Comparison of ENCODE assay signal across 1 cellular context in genomic region chr9:95008151-95008771, GRCh38.
TF ChIP-seq lines count a peak whose summit lies in the region.

No MANE protein-coding gene starts in this region.

TF ChIP-seq in HepG2, 621 proteins besides CTCF, POLR2A, EP300 and RAD21 (continued from another document):
- 0 out of 2 replicates have a peak, but pooled peaks have one; percentile 31 for TF ChIP-seq ZBTB25 (CRISPR knock-in tag; IDR thresholded peaks at IDR 0.05)
- no peak for TF ChIP-seq HNRNPUL1 (IDR thresholded peaks at IDR 0.05; ENCODE audit: low read depth, low read length)
- TF ChIP-seq TEAD3 (CRISPR knock-in tag; optimal IDR thresholded peaks at IDR 0.05; ENCODE audit: borderline replicate concordance) = no peak
- peak; percentile 61; the same call in 1 of the 2 replicates for TF ChIP-seq ARID4A (CRISPR knock-in tag; IDR thresholded peaks at IDR 0.05; ENCODE audit: borderline replicate concordance)
- peak; percentile 34; the same call in 1 of the 2 replicates for TF ChIP-seq KDM2A (CRISPR knock-in tag; IDR thresholded peaks at IDR 0.05; ENCODE audit: borderline replicate concordance, low read depth)
- peak; percentile 84 for TF ChIP-seq RXRB (CRISPR knock-in tag; IDR thresholded peaks at IDR 0.05; ENCODE audit: borderline replicate concordance)
- TF ChIP-seq HMGXB4 (CRISPR knock-in tag; IDR thresholded peaks at IDR 0.05; ENCODE audit: borderline replicate concordance in 1 of 2, low read depth in 1 of 2) = peak in 1 of 2 experiments; percentile 47; a peak in 1 of 4 replicates
- TF ChIP-seq NR2F6 (IDR thresholded peaks at IDR 0.05) = peak; percentile 96
- peak; percentile 97 for TF ChIP-seq NR2F6 (CRISPR knock-in tag; IDR thresholded peaks at IDR 0.05)
- peak; percentile 92 for TF ChIP-seq SALL1 (CRISPR knock-in tag; IDR thresholded peaks at IDR 0.05)
- peak; percentile 37; the same call in 1 of the 2 replicates for TF ChIP-seq SP4 (CRISPR knock-in tag; IDR thresholded peaks at IDR 0.05)
- peak; percentile 46; the same call in 1 of the 2 replicates for TF ChIP-seq KAT8 (CRISPR knock-in tag; IDR thresholded peaks at IDR 0.05)
- TF ChIP-seq POGZ (CRISPR knock-in tag; IDR thresholded peaks at IDR 0.05) = peak; percentile 75
- TF ChIP-seq CREB1 (IDR thresholded peaks at IDR 0.05) = no peak
- TF ChIP-seq CREB1 (CRISPR knock-in tag; IDR thresholded peaks at IDR 0.05) = peak; percentile 40; the same call in 1 of the 2 replicates
- 0 out of 2 replicates have a peak, but pooled peaks have one; percentile 27 for TF ChIP-seq ZNF414 (CRISPR knock-in tag; IDR thresholded peaks at IDR 0.05)
- no peak for TF ChIP-seq SP140L (CRISPR knock-in tag; IDR thresholded peaks at IDR 0.05; ENCODE audit: borderline replicate concordance)
- peak; percentile 53; the same call in 1 of the 2 replicates for TF ChIP-seq ISL2 (CRISPR knock-in tag; IDR thresholded peaks at IDR 0.05)
- no peak for TF ChIP-seq FOXA1 (IDR thresholded peaks at IDR 0.05)
- TF ChIP-seq FOXA1 (CRISPR knock-in tag; IDR thresholded peaks at IDR 0.05) = peak; percentile 48
- TF ChIP-seq HOMEZ (CRISPR knock-in tag; IDR thresholded peaks at IDR 0.05; ENCODE audit: low read depth) = peak; percentile 84; the same call in 1 of the 2 replicates
- TF ChIP-seq STAG1 (CRISPR knock-in tag; IDR thresholded peaks at IDR 0.05) = peak; percentile 31
- TF ChIP-seq SRSF4 (IDR thresholded peaks at IDR 0.05; ENCODE audit: low read depth, low read length, poor library complexity, severe bottlenecking) = no peak
- TF ChIP-seq ZSCAN30 (CRISPR knock-in tag; IDR thresholded peaks at IDR 0.05) = no peak
- peak; percentile 86 for TF ChIP-seq HDAC2 (CRISPR knock-in tag; IDR thresholded peaks at IDR 0.05)
- TF ChIP-seq KMT2B (CRISPR knock-in tag; IDR thresholded peaks at IDR 0.05) = peak; percentile 57; the same call in 1 of the 2 replicates
- TF ChIP-seq MXI1 (IDR thresholded peaks at IDR 0.05; ENCODE audit: borderline replicate concordance, low read depth, low read length) = peak; percentile 49; the same call in 1 of the 3 replicates
- peak; percentile 77; the same call in 1 of the 2 replicates for TF ChIP-seq FOXO1 (CRISPR knock-in tag; IDR thresholded peaks at IDR 0.05)
- no peak for TF ChIP-seq LCORL (IDR thresholded peaks at IDR 0.05)
- TF ChIP-seq LCORL (CRISPR knock-in tag; IDR thresholded peaks at IDR 0.05) = peak; percentile 62; the same call in 1 of the 2 replicates
- TF ChIP-seq ZNF350 (CRISPR knock-in tag; IDR thresholded peaks at IDR 0.05; ENCODE audit: borderline replicate concordance, low read depth) = peak; percentile 56; the same call in 1 of the 2 replicates
- no peak; the same call in 1 of the 2 replicates for TF ChIP-seq GABPB1 (CRISPR knock-in tag; IDR thresholded peaks at IDR 0.05)
- peak; percentile 51; the same call in 1 of the 2 replicates for TF ChIP-seq ARID3A (IDR thresholded peaks at IDR 0.05; ENCODE audit: low read depth, low read length)
- TF ChIP-seq STAT6 (CRISPR knock-in tag; IDR thresholded peaks at IDR 0.05; ENCODE audit: borderline replicate concordance) = 0 out of 2 replicates have a peak, but pooled peaks have one; percentile 15
- TF ChIP-seq NCOR1 (IDR thresholded peaks at IDR 0.05; ENCODE audit: borderline replicate concordance, low read length) = 0 out of 2 replicates have a peak, but pooled peaks have one; percentile 49
- peak; percentile 65 for TF ChIP-seq SOX5 (CRISPR knock-in tag; IDR thresholded peaks at IDR 0.05; ENCODE audit: borderline replicate concordance)
- peak; percentile 87 for TF ChIP-seq ARID5B (CRISPR knock-in tag; IDR thresholded peaks at IDR 0.05)
- TF ChIP-seq GATAD2A (CRISPR knock-in tag; IDR thresholded peaks at IDR 0.05) = peak; percentile 86
- peak; percentile 81 for TF ChIP-seq MED1 (CRISPR knock-in tag; IDR thresholded peaks at IDR 0.05)
TF ChIP-seq in HepG2: peak in this region for 139.
